Comparison of ENCODE assay signal across 14 cellular contexts in the genomic region with DNA sequence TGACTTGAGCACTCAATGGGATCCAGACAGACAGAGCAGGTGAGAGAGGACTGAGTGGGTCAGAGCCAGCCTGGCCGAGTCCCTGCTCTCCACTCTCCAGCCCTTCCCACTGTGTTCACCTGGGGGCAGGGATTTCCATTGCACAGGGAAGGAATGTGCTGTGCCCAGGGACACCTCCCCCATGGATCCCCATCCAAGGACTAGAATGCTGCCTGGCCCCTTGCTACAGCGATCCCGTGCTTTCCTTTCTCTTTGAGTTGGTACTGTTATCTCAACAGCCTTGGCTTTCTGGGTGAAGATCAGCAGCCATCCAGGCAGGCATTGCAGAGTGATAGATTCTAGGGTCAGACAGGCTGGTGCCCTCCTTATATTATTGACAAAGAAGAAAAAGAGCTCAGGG.
DNase-seq lines count a peak whose midpoint lies in the region; ATAC-seq, FAIRE-seq and TF ChIP-seq lines count a peak whose summit lies in the region.
"Had no signal": no experiment of that assay in that cellular context is flagged by ENCODE, and none has a peak within 500 bp of the region (broad histone marks: within the 10 kb centered on the region; RNA-seq: fewer than 3 reads in every experiment).

No MANE protein-coding gene starts in this region.

- no peak for TF ChIP-seq CTCF in A549 (IDR thresholded peaks at IDR 0.05)
- TF ChIP-seq CTCF in PC-3 (conservative IDR thresholded peaks at IDR 0.05; ENCODE audit: low read depth, low read length) = no peak
- TF ChIP-seq CTCF in hepatocyte (IDR thresholded peaks at IDR 0.05; ENCODE audit: poor library complexity) = no peak

- H3K27ac ChIP-seq in A549 (peak overlapping the region; percentile 54 to 56; a peak in 5 of 6 replicates), PC-3 (ENCODE audit: low read length) (no peak overlapping the region), hepatocyte (no peak overlapping the region), neuronal stem cell (replicated peaks; ENCODE audit: low read length) (no peak overlapping the region)

- H3K9me2 ChIP-seq in PC-3 (replicated peaks; ENCODE audit: low read length) = no peaks in the 10 kb centered on the region
- H3K9me2 ChIP-seq in hepatocyte (replicated peaks; ENCODE audit: insufficient read depth) = no peaks in the 10 kb centered on the region

- no peaks in the 10 kb centered on the region for H3K27me3 ChIP-seq in PC-3 (ENCODE audit: low read length)
- no peaks in the 10 kb centered on the region for H3K27me3 ChIP-seq in hepatocyte
- peaks cover 0 to 9% (median 0%) of the 10 kb centered on the region in 3 experiments for H3K27me3 ChIP-seq in neuronal stem cell (ENCODE audit: control insufficient read depth in 3 of 3, insufficient read depth in 3 of 3, low read depth in 1 of 3, low read length in 3 of 3)

- CTCF ChIA-PET in A549 (lab: Yijun Ruan, JAX) = interaction anchor here (0.9 to 31.4 kb wide), 3 partner anchors 20 to 282 kb away, joined by 3 to 602 read pairs (median 4); no protein-coding TSS in a partner anchor
- CTCF ChIA-PET in PC-3 (lab: Charles Lee) = no interaction called here

- FAIRE-seq in A549 (lab: Jason Lieb, UNC) = no peak
- FAIRE-seq: GM12892, GM19239 had no signal

- no peak overlapping the region for H3K4ac ChIP-seq in neuronal stem cell (ENCODE audit: low read length)

- H3F3A ChIP-seq in PC-3 (ENCODE audit: low read length, unreplicated experiment) = no peaks in the 10 kb centered on the region

- H3K79me2 ChIP-seq in PC-3 (ENCODE audit: low read length) (no peaks in the 10 kb centered on the region), hepatocyte (no peaks in the 10 kb centered on the region)

- no peak overlapping the region for H4K91ac ChIP-seq in neuronal stem cell (ENCODE audit: low read depth, low read length, poor library complexity)

- no peaks in the 10 kb centered on the region for H3K79me1 ChIP-seq in neuronal stem cell (ENCODE audit: low read depth, low read length)

- H2BK15ac ChIP-seq in neuronal stem cell (ENCODE audit: low read length) = no peak overlapping the region

- H2BK5ac ChIP-seq in neuronal stem cell (ENCODE audit: low read length) = peak overlapping the region; percentile 40

- TF ChIP-seq EP300 in A549 (IDR thresholded peaks at IDR 0.05) = no peak

- peak overlapping the region; percentile 91 for H2BK12ac ChIP-seq in neuronal stem cell (ENCODE audit: low read length)

- H3K4me1 ChIP-seq in A549 (peaks cover 27% of the 10 kb centered on the region), PC-3 (ENCODE audit: insufficient read depth, low read length) (peaks cover 16% of the 10 kb centered on the region), hepatocyte (ENCODE audit: insufficient read depth) (peaks cover 51% of the 10 kb centered on the region), neuronal stem cell (ENCODE audit: control insufficient read depth in 2 of 2, insufficient read depth in 1 of 2, low read depth in 1 of 2, low read length in 2 of 2) (peaks cover 20 to 30% of the 10 kb centered on the region in 2 donors)

- intact Hi-C loops in PC-3 (cut with micrococcal nuclease) = loop anchor here (10.0 kb wide), 2 partner anchors 188 to 998 kb away; no protein-coding TSS in a partner anchor

- WGBS in A549 (ENCODE audit: missing lambda C conversion rate) = 96% methylated on average over 3 of the region's 3 CpGs
- WGBS in hepatocyte (ENCODE audit: low lambda C conversion rate, missing lambda C conversion rate) = 73% methylated on average over 3 of the region's 3 CpGs
- WGBS in neuronal stem cell (ENCODE audit: extremely low coverage in 2 of 2, insufficient read length in 2 of 2, insufficient replicate concordance in 1 of 2), 2 donors = no CpG with 5 or more reads among the region's 3 CpGs

- no peak overlapping the region for H3K23ac ChIP-seq in neuronal stem cell (ENCODE audit: low read depth, low read length, poor library complexity)

- peak overlapping the region; percentile 50 for H2AK5ac ChIP-seq in neuronal stem cell (ENCODE audit: low read depth, low read length)

- H3K18ac ChIP-seq in neuronal stem cell (ENCODE audit: low read length) = peak overlapping the region; percentile 81

- H4K8ac ChIP-seq in neuronal stem cell (ENCODE audit: low read depth, low read length) = no peak overlapping the region

- H3K9me3 ChIP-seq in A549 (no peaks in the 10 kb centered on the region), PC-3 (ENCODE audit: low read length) (no peaks in the 10 kb centered on the region), hepatocyte (ENCODE audit: low read depth) (no peaks in the 10 kb centered on the region), neuronal stem cell (replicated peaks in 1 of 2; ENCODE audit: control insufficient read depth in 2 of 2, insufficient read depth in 1 of 2, low read depth in 1 of 2, low read length in 2 of 2) (no peaks in the 10 kb centered on the region)

- TF ChIP-seq POLR2A in A549 (IDR thresholded peaks at IDR 0.05; ENCODE audit: low read length) = no peak

- no TSS peak for BruUV-seq in PC-3 (replicated peaks; lab: Mats Ljungman, UMichigan)

- H3K4me2 ChIP-seq in A549 = peak overlapping the region; percentile 42; the same call in 2 of the 3 replicates
- 0 out of 2 replicates have a peak overlapping the region, but pooled peaks have one; percentile 19 for H3K4me2 ChIP-seq in PC-3 (ENCODE audit: low read length)
- H3K4me2 ChIP-seq in hepatocyte = no peak overlapping the region
- H3K4me2 ChIP-seq in neuronal stem cell (ENCODE audit: insufficient read depth, low read length, poor library complexity, severe bottlenecking) = no peak overlapping the region

- H2AFZ ChIP-seq in PC-3 (ENCODE audit: low read length) (no peak overlapping the region), hepatocyte (no peak overlapping the region), neuronal stem cell (ENCODE audit: low read length) (no peak overlapping the region)

- TF ChIP-seq RAD21 in A549 (conservative IDR thresholded peaks at IDR 0.05 in 1 of 2, IDR thresholded peaks at IDR 0.05 in 1 of 2) = no peak

- H3K36me3 ChIP-seq in PC-3 (ENCODE audit: low read depth, low read length) (no peaks in the 10 kb centered on the region), hepatocyte (replicated peaks; ENCODE audit: insufficient read depth, low read depth) (no peaks in the 10 kb centered on the region), neuronal stem cell (replicated peaks in 1 of 2; ENCODE audit: control insufficient read depth in 2 of 2, insufficient read depth in 2 of 2, low read length in 2 of 2) (no peaks in the 10 kb centered on the region)

- DNase-seq in A549 (ENCODE audit: low read depth in 1 of 2, low spot score in 1 of 2) (no peak), PC-3 (no peak), hepatocyte (ENCODE audit: low spot score) (peak; percentile 14), neuronal stem cell (ENCODE audit: low spot score) (no peak), medulla oblongata (ENCODE audit: extremely low spot score) (no peak), OCI-M2 (lab: John Stamatoyannopoulos, UW; ENCODE audit: unreplicated experiment) (no peak), DMS114 treated with DMSO at 0.1 percent for 48 hours (lab: John Stamatoyannopoulos, UW; ENCODE audit: unreplicated experiment) (no peak)
- DNase-seq: CD4-positive, alpha-beta T cell; DND-41; GDM1; HCEC 1CT had no signal

- no peak overlapping the region for H2BK120ac ChIP-seq in neuronal stem cell (ENCODE audit: low read depth, low read length)

- POLR2A ChIA-PET in A549 (lab: Yijun Ruan, JAX) = no interaction called here
- POLR2A ChIA-PET in PC-3 (lab: Charles Lee; ENCODE audit: unreplicated experiment) = no interaction called here

- H3K4me3 ChIP-seq in A549 (no peak overlapping the region), PC-3 (ENCODE audit: low read length) (no peak overlapping the region), hepatocyte (no peak overlapping the region), neuronal stem cell (ENCODE audit: low read length in 2 of 2) (no peak overlapping the region)

- H3K9ac ChIP-seq in PC-3 (ENCODE audit: low read length) = no peak overlapping the region
- no peak overlapping the region for H3K9ac ChIP-seq in neuronal stem cell (ENCODE audit: low read depth, low read length, poor library complexity)

- no peak for ATAC-seq in A549
- ATAC-seq in PC-3 = no peak
- ATAC-seq in HG03196 (IDR thresholded peaks at IDR 0.05; ENCODE audit: unreplicated experiment) = no peak

- no peak overlapping the region for H3K14ac ChIP-seq in neuronal stem cell (ENCODE audit: low read length)

- H4K20me1 ChIP-seq in PC-3 (ENCODE audit: low read length) = no peaks in the 10 kb centered on the region
- no peaks in the 10 kb centered on the region for H4K20me1 ChIP-seq in hepatocyte (ENCODE audit: insufficient read depth, poor library complexity, severe bottlenecking)

TF ChIP-seq in A549, 52 proteins besides CTCF, POLR2A, EP300 and RAD21:
- TF ChIP-seq MYC (IDR thresholded peaks at IDR 0.05; ENCODE audit: borderline replicate concordance, low read length) (no peak), HOXB5 (CRISPR knock-in tag; IDR thresholded peaks at IDR 0.05) (no peak), KDM1A (IDR thresholded peaks at IDR 0.05; ENCODE audit: low read depth) (no peak), RCOR1 (IDR thresholded peaks at IDR 0.05; ENCODE audit: low read depth, low read length) (no peak), CEBPB (IDR thresholded peaks at IDR 0.05) (no peak), CHD2 (IDR thresholded peaks at IDR 0.05; ENCODE audit: low read length, partially characterized antibody) (no peak), ZSCAN20 (CRISPR knock-in tag; IDR thresholded peaks at IDR 0.05) (no peak), ZC3H11A (IDR thresholded peaks at IDR 0.05) (no peak), ZNF302 (CRISPR knock-in tag; IDR thresholded peaks at IDR 0.05) (no peak), HOXA7 (CRISPR knock-in tag; IDR thresholded peaks at IDR 0.05) (no peak)
- TF ChIP-seq, protein P1, sequence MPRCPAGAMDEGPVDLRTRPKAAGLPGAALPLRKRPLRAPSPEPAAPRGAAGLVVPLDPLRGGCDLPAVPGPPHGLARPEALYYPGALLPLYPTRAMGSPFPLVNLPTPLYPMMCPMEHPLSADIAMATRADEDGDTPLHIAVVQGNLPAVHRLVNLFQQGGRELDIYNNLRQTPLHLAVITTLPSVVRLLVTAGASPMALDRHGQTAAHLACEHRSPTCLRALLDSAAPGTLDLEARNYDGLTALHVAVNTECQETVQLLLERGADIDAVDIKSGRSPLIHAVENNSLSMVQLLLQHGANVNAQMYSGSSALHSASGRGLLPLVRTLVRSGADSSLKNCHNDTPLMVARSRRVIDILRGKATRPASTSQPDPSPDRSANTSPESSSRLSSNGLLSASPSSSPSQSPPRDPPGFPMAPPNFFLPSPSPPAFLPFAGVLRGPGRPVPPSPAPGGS (IDR thresholded peaks at IDR 0.05) = no peak
- TF ChIP-seq, protein P2, sequence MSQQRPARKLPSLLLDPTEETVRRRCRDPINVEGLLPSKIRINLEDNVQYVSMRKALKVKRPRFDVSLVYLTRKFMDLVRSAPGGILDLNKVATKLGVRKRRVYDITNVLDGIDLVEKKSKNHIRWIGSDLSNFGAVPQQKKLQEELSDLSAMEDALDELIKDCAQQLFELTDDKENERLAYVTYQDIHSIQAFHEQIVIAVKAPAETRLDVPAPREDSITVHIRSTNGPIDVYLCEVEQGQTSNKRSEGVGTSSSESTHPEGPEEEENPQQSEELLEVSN (IDR thresholded peaks at IDR 0.05; ENCODE audit: borderline replicate concordance, low read depth) = no peak
TF ChIP-seq in A549: peak in this region for 0.

Comparison
In these comparisons a context has a peak if more than half of its experiments do, and no peak if none do; other contexts are left out.
1. H3K27ac ChIP-seq: peak in A549 (2 of 2); none in PC-3 (single experiment), hepatocyte (single experiment) and neuronal stem cell (single experiment).
2. H3K4me2 ChIP-seq: peak in A549 (single experiment) and PC-3 (single experiment); none in hepatocyte (single experiment) and neuronal stem cell (single experiment).